Comparison of ENCODE assay signal across 17 cellular contexts in genomic region chr5:55904152-55904551, GRCh38. TPM values are rescaled to one million over a fixed set of nuclear protein-coding genes. Genes with fewer than 3 reads are reported as not detected.
DNase-seq lines count a peak whose midpoint lies in the region; ATAC-seq and TF ChIP-seq lines count a peak whose summit lies in the region.
"Had no signal": no experiment of that assay in that cellular context is flagged by ENCODE, and none has a peak within 500 bp of the region (broad histone marks: within the 10 kb centered on the region; RNA-seq: fewer than 3 reads in every experiment).

No MANE protein-coding gene starts in this region.

- H3K27ac ChIP-seq in gastrocnemius medialis, result no peak overlapping the region
- H3K27ac ChIP-seq: SJSA1 had no signal

- no peaks in the 10 kb centered on the region for H3K36me3 Mint-ChIP-seq in T-helper 17 cell (ENCODE audit: low read depth)
- H3K36me3 Mint-ChIP-seq: brain, immature natural killer cell had no signal

- peaks cover 9% of the 10 kb centered on the region for H3K27me3 Mint-ChIP-seq in T-helper 17 cell

- peaks cover 9 to 14% of the 10 kb centered on the region in 2 donors for H3K4me1 ChIP-seq in gastrocnemius medialis

- H3K27ac Mint-ChIP-seq in T-helper 17 cell, result peak overlapping the region; percentile 63
- H3K27ac Mint-ChIP-seq: brain, HFFc6, immature natural killer cell had no signal

- H3K4me3 ChIP-seq in fibroblast of pulmonary artery (replicated peaks; ENCODE audit: low read depth, low read length) (no peak overlapping the region), gastrocnemius medialis (no peak overlapping the region)
- H3K4me3 ChIP-seq: K562, SJSA1 had no signal

- H3K4me3 Mint-ChIP-seq in T-helper 17 cell, result peak overlapping the region; percentile 70
- H3K4me3 Mint-ChIP-seq: brain, HFFc6 had no signal

- intact Hi-C loops in gastrocnemius medialis (cut with DNase I; ENCODE audit: low total_unique reads), result no loop called here

- TF ChIP-seq CTCF in fibroblast of pulmonary artery (IDR thresholded peaks at IDR 0.05; ENCODE audit: low read length, missing control alignments), result no peak
- no peak for TF ChIP-seq CTCF in gastrocnemius medialis (IDR thresholded peaks at IDR 0.05 in 4 of 5, conservative IDR thresholded peaks at IDR 0.05 in 1 of 5)

- no peaks in the 10 kb centered on the region for H3K9me3 ChIP-seq in T-helper 17 cell (ENCODE audit: control insufficient read depth, low read length, poor library complexity, severe bottlenecking)
- no peaks in the 10 kb centered on the region for H3K9me3 ChIP-seq in gastrocnemius medialis
- H3K9me3 ChIP-seq: SJSA1 had no signal

- TF ChIP-seq POLR2A in gastrocnemius medialis (IDR thresholded peaks at IDR 0.05), result no peak

- peaks cover 23% of the 10 kb centered on the region for H3K4me1 Mint-ChIP-seq in T-helper 17 cell
- H3K4me1 Mint-ChIP-seq: brain had no signal

- H3K36me3 ChIP-seq in gastrocnemius medialis, result no peaks in the 10 kb centered on the region
- H3K36me3 ChIP-seq: SJSA1 had no signal

- no peaks in the 10 kb centered on the region for H3K27me3 ChIP-seq in gastrocnemius medialis
- H3K27me3 ChIP-seq: SJSA1 had no signal

- DNase-seq in D341Med (ENCODE audit: low spot score), result peak; percentile 3
- DNase-seq in T-helper 17 cell, result no peak
- DNase-seq in fibroblast of pulmonary artery (ENCODE audit: low read depth), result peak; percentile 42
- peak in 1 of 2 donors; percentile 49 for DNase-seq in gastrocnemius medialis
- no peak for DNase-seq in activated T-cell treated with anti-CD3 and anti-CD28 coated beads, Interleukin-2, amount 50 U/mL, for 1 hour
- no peak for DNase-seq in NCI-H2081 (lab: John Stamatoyannopoulos, UW)
- DNase-seq in putamen (ENCODE audit: low spot score), result no peak
- DNase-seq: DND-41; HFFc6; NCI-H226; stimulated activated naive CD4-positive, alpha-beta T cell had no signal

- ATAC-seq in T-helper 17 cell, result no peak
- ATAC-seq in gastrocnemius medialis, result peak; percentile 60 to 82

- in situ Hi-C loops in gastrocnemius medialis (cut with MboI; ENCODE audit: low sequenced_read_pairs in 4 of 4), result no loop called here

RNA-seq across cellular contexts. Expression of gene IL31RA, which starts 53.0 kb away (rescaled TPM):
- total RNA-seq in T-helper 17 cell (not detected), gastrocnemius medialis (under 1 TPM in 1 of 4 donors, not detected in 3; 0.29 TPM)
- total RNA-seq: activated CD8-positive, alpha-beta T cell treated with anti-CD3 and anti-CD28 coated beads, Interleukin-2, amount 10 ng/mL, durations not matched to agents 7 days and 5 days; K562; mesenteric fat pad had no signal

Comparison
In these comparisons a context has a peak if more than half of its experiments do, and no peak if none do; other contexts are left out.
1. DNase-seq: peak in D341Med (single experiment) and fibroblast of pulmonary artery (single experiment); none in T-helper 17 cell (0 of 3), activated T-cell treated with anti-CD3 and anti-CD28 coated beads, Interleukin-2, amount 50 U/mL, for 1 hour (single experiment), NCI-H2081 (0 of 2) and putamen (single experiment).